ENCODE assay signal across 1 cellular context in genomic region chr10:44961931-44962750, GRCh38.
TF ChIP-seq lines count a peak whose summit lies in the region.

No MANE protein-coding gene starts in this region.

TF ChIP-seq in HepG2, 621 proteins besides CTCF, POLR2A, EP300 and RAD21:
- TF ChIP-seq ZSCAN9 (CRISPR knock-in tag; IDR thresholded peaks at IDR 0.05; ENCODE audit: borderline replicate concordance), result no peak
- peak; percentile 16 for TF ChIP-seq XRCC5 (optimal IDR thresholded peaks at IDR 0.05; ENCODE audit: low read length)
TF ChIP-seq in HepG2: peak in this region for 1.
